In the genomic region with DNA sequence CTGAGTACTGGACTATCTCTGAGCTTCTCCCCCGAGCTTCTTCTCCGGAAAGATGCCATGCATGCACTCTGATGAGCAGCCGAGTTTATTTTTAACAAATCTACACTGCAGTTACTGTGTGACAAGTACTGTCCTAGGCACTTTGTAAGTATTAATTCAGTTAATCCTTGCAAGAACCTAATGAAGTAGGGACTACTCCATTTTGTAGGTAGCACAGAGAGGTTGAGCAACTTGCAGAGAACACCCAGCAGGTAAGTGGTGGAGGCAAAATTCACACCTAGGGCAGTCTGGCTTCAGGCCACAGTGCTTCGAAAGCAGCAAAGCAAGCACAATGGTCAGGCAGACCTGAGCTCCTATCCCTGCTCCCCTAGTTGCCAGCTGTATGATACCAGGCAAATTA, we compare ENCODE assay signal across 20 cellular contexts. TPM values are rescaled to one million over a fixed set of nuclear protein-coding genes. Genes with fewer than 3 reads are reported as not detected.
"Had no signal": no experiment of that assay in that cellular context is flagged by ENCODE, and none has a peak within 500 bp of the region (broad histone marks: within the 10 kb centered on the region; RNA-seq: fewer than 3 reads in every experiment).

No MANE protein-coding gene starts in this region.

- H3K36me3 ChIP-seq: cardiac muscle cell, gastrocnemius medialis had no signal

- H3K36me3 Mint-ChIP-seq: activated naive CD8-positive, alpha-beta T cell treated with anti-CD3 and anti-CD28 coated beads for 36 hours; immature natural killer cell had no signal

- FAIRE-seq: colon, TTC549 had no signal

- H3K4me3 Mint-ChIP-seq: activated naive CD8-positive, alpha-beta T cell treated with anti-CD3 and anti-CD28 coated beads for 36 hours; immature natural killer cell; stimulated activated naive CD8-positive, alpha-beta T cell treated with anti-CD3 and anti-CD28 coated beads, Interleukin-15, amount 100 ng/mL, for 72 hours; T-helper 2 cell treated with Interferon-gamma antibody and Interleukin-4, amounts not matched to agents 5 μg/mL and 100 μg/mL, for 36 hours had no signal

- H3K4me3 ChIP-seq: cardiac muscle cell had no signal

- H3K9me3 ChIP-seq: gastrocnemius medialis had no signal

- DNase-seq: activated CD4-positive, alpha-beta T cell treated with anti-CD3 and anti-CD28 coated beads, Interleukin-2, amount 50 U/mL, for 4 hours; activated naive CD4-positive, alpha-beta T cell; activated naive CD8-positive, alpha-beta T cell treated with anti-CD3 and anti-CD28 coated beads for 36 hours; amniotic stem cell; gastrocnemius medialis; immature natural killer cell; kidney glomerular epithelial cell; stimulated activated CD4-positive, alpha-beta T cell treated with anti-CD3 and anti-CD28 coated beads, Interleukin-15, amount 100 ng/mL, for 24 hours; stimulated activated CD4-positive, alpha-beta T cell treated with anti-CD3 and anti-CD28 coated beads, Interleukin-2, amount 100 ng/mL, for 48 hours; stimulated activated naive CD8-positive, alpha-beta T cell treated with anti-CD3 and anti-CD28 coated beads, Interleukin-15, amount 100 ng/mL, for 72 hours; trophoblast cell had no signal

- H3K27ac Mint-ChIP-seq: activated naive CD8-positive, alpha-beta T cell treated with anti-CD3 and anti-CD28 coated beads for 36 hours; immature natural killer cell; nephron; stimulated activated naive CD8-positive, alpha-beta T cell treated with anti-CD3 and anti-CD28 coated beads, Interleukin-15, amount 100 ng/mL, for 72 hours; T-helper 2 cell treated with Interferon-gamma antibody and Interleukin-4, amounts not matched to agents 5 μg/mL and 100 μg/mL, for 36 hours had no signal

- ATAC-seq: esophagus mucosa; stimulated activated naive CD8-positive, alpha-beta T cell treated with anti-CD3 and anti-CD28 coated beads, Interleukin-15, amount 100 ng/mL, for 72 hours had no signal

- H3K27ac ChIP-seq: cardiac muscle cell had no signal

- H3K9me3 Mint-ChIP-seq: activated naive CD8-positive, alpha-beta T cell treated with anti-CD3 and anti-CD28 coated beads for 36 hours; immature natural killer cell; stimulated activated naive CD8-positive, alpha-beta T cell treated with anti-CD3 and anti-CD28 coated beads, Interleukin-15, amount 100 ng/mL, for 72 hours; T-helper 2 cell treated with Interferon-gamma antibody and Interleukin-4, amounts not matched to agents 5 μg/mL and 100 μg/mL, for 36 hours had no signal

RNA-seq across cellular contexts. Expression of a gene that starts 3.8 kb away (rescaled TPM):
- total RNA-seq: activated naive CD8-positive, alpha-beta T cell treated with anti-CD3 and anti-CD28 coated beads for 36 hours had no signal

RNA-seq across cellular contexts. Expression of a gene that starts 46.0 kb away (rescaled TPM):
- total RNA-seq: activated naive CD8-positive, alpha-beta T cell treated with anti-CD3 and anti-CD28 coated beads for 36 hours; cardiac muscle cell; lung microvascular endothelial cell; skeletal muscle tissue; temporal lobe had no signal
- polyA plus RNA-seq: cardiac muscle cell had no signal
